ENCODE assay signal across 2 cellular contexts in genomic region chr12:9702239-9702638, GRCh38.
TF ChIP-seq lines count a peak whose summit lies in the region.

No MANE protein-coding gene starts in this region.

TF ChIP-seq in GM23338, 12 proteins besides CTCF, POLR2A, EP300 and RAD21:
- no peak for TF ChIP-seq POLR2AphosphoS5 (IDR thresholded peaks at IDR 0.05; ENCODE audit: low read depth)
- TF ChIP-seq ZNF462 (CRISPR knock-in tag; IDR thresholded peaks at IDR 0.05): no peak
- TF ChIP-seq EZH2phosphoT487 (IDR thresholded peaks at IDR 0.05; ENCODE audit: unreplicated experiment): no peak
- TF ChIP-seq JUNB (IDR thresholded peaks at IDR 0.05; ENCODE audit: unreplicated experiment): no peak
- no peak for TF ChIP-seq STAT1 (IDR thresholded peaks at IDR 0.05; ENCODE audit: unreplicated experiment)
- no peak for TF ChIP-seq ETS1 (IDR thresholded peaks at IDR 0.05)
- TF ChIP-seq NANOG (IDR thresholded peaks at IDR 0.05; ENCODE audit: borderline replicate concordance): no peak
TF ChIP-seq in GM23338: peak in this region for 0.

TF ChIP-seq in HepG2, 621 proteins besides CTCF, POLR2A, EP300 and RAD21:
- TF ChIP-seq TRAFD1 (CRISPR knock-in tag; IDR thresholded peaks at IDR 0.05; ENCODE audit: borderline replicate concordance) (no peak), ZNF775 (CRISPR knock-in tag; IDR thresholded peaks at IDR 0.05; ENCODE audit: borderline replicate concordance) (no peak), ZGPAT (CRISPR knock-in tag; IDR thresholded peaks at IDR 0.05) (no peak), KAT8 (CRISPR knock-in tag; IDR thresholded peaks at IDR 0.05) (no peak), MAX (IDR thresholded peaks at IDR 0.05) (no peak), DBP (CRISPR knock-in tag; IDR thresholded peaks at IDR 0.05; ENCODE audit: not compliant biosample characterization) (no peak), XBP1 (CRISPR knock-in tag; IDR thresholded peaks at IDR 0.05) (no peak), ZNF232 (CRISPR knock-in tag; IDR thresholded peaks at IDR 0.05; ENCODE audit: borderline replicate concordance) (no peak), ZNF530 (CRISPR knock-in tag; IDR thresholded peaks at IDR 0.05; ENCODE audit: low read depth) (no peak), NR1H2 (CRISPR knock-in tag; IDR thresholded peaks at IDR 0.05; ENCODE audit: borderline replicate concordance, low read depth) (no peak), HMGA1 (CRISPR knock-in tag; conservative IDR thresholded peaks at IDR 0.05) (no peak), ASH2L (IDR thresholded peaks at IDR 0.05; ENCODE audit: insufficient read length, low read depth, low read length) (no peak), YEATS4 (CRISPR knock-in tag; IDR thresholded peaks at IDR 0.05; ENCODE audit: borderline replicate concordance) (no peak), ATF7 (IDR thresholded peaks at IDR 0.05) (no peak), ATF7 (CRISPR knock-in tag; IDR thresholded peaks at IDR 0.05) (no peak)
